In genomic region chr2:241964133-241964532, GRCh38 we compare ENCODE assay signal across 2 cellular contexts.
A peak's percentile ranks its signal among the peaks of the same experiment; 100 is the strongest.
TF ChIP-seq lines count a peak whose summit lies in the region.

No MANE protein-coding gene starts in this region.

TF ChIP-seq in K562, 482 proteins besides CTCF, POLR2A, EP300 and RAD21:
- TF ChIP-seq, protein P1, sequence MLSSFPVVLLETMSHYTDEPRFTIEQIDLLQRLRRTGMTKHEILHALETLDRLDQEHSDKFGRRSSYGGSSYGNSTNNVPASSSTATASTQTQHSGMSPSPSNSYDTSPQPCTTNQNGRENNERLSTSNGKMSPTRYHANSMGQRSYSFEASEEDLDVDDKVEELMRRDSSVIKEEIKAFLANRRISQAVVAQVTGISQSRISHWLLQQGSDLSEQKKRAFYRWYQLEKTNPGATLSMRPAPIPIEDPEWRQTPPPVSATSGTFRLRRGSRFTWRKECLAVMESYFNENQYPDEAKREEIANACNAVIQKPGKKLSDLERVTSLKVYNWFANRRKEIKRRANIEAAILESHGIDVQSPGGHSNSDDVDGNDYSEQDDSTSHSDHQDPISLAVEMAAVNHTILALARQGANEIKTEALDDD (IDR thresholded peaks at IDR 0.05): peak; percentile 63
- TF ChIP-seq, protein P2, sequence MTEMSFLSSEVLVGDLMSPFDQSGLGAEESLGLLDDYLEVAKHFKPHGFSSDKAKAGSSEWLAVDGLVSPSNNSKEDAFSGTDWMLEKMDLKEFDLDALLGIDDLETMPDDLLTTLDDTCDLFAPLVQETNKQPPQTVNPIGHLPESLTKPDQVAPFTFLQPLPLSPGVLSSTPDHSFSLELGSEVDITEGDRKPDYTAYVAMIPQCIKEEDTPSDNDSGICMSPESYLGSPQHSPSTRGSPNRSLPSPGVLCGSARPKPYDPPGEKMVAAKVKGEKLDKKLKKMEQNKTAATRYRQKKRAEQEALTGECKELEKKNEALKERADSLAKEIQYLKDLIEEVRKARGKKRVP (CRISPR knock-in tag; IDR thresholded peaks at IDR 0.05): no peak

TF ChIP-seq in neural cell, 6 proteins besides CTCF, POLR2A, EP300 and RAD21 (continued from another document):
- TF ChIP-seq REST (IDR thresholded peaks at IDR 0.05; ENCODE audit: borderline replicate concordance): peak; percentile 33
- TF ChIP-seq SMC3 (conservative IDR thresholded peaks at IDR 0.05; ENCODE audit: poor library complexity): peak; percentile 40
TF ChIP-seq in neural cell: peak in this region for 3.
